In the genomic region with DNA sequence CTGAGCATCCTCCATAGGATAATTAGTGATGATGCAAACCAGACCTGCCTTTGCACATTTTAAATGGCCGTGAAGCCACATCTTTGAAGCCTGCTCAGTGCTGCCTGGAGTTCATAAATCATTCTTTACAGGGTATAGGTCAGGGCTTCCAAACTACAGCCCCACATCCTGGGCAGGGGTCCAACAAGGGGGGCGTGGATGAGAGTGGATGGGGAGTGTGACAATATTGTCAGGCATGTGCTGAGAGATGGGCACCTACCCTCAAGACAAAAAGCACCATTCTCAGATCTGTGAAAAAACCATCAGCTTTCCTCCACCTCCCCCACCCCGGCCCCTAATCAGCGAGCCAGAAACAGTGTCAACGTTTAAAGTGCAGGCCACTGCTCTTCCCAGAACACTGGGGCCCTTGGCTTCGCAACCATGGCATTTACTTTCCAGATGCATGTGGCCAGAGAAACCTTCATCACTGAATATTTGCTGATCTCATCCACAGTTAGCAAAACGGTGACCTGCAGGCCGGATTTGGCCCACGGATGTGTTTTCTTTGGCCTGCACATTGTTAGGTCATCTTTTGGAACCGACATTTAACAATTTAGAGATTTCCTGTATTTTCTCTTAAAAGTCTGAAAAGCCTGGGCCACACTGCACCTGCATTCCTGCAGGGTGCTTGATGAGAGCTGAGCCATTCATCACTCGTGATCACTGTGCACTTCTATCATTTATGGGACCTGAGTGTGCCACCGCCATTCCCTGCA, we compare ENCODE assay signal across 12 cellular contexts.
DNase-seq lines count a peak whose midpoint lies in the region; ATAC-seq and TF ChIP-seq lines count a peak whose summit lies in the region.
"Had no signal": no experiment of that assay in that cellular context is flagged by ENCODE, and none has a peak within 500 bp of the region (broad histone marks: within the 10 kb centered on the region; RNA-seq: fewer than 3 reads in every experiment).

No MANE protein-coding gene starts in this region.

- no peak overlapping the region for H3K18ac ChIP-seq in mesendoderm (ENCODE audit: low read length)

- no peak for DNase-seq in activated CD4-positive, alpha-beta T cell treated with anti-CD3 and anti-CD28 coated beads for 36 hours
- DNase-seq in activated CD4-positive, alpha-beta T cell treated with anti-CD3 and anti-CD28 coated beads for 4 hours = no peak
- peak; percentile 86 for DNase-seq in astrocyte of the cerebellum (ENCODE audit: low read depth)
- peak; percentile 40 for DNase-seq in hepatic stellate cell (ENCODE audit: low spot score)
- no peak for DNase-seq in stimulated activated naive B cell treated with anti-CD40 and anti-IgM and Interleukin-4, amounts not matched to agents 10 μg/mL and 1 μg/mL and 100 μg/mL, for 72 hours
- no peak for DNase-seq in mesendoderm
- DNase-seq in NCI-H2227 (lab: John Stamatoyannopoulos, UW; ENCODE audit: unreplicated experiment) = no peak
- DNase-seq: activated naive CD4-positive, alpha-beta T cell treated with anti-CD3 and anti-CD28 coated beads for 36 hours; stimulated activated CD4-positive, alpha-beta T cell treated with anti-CD3 and anti-CD28 coated beads, Interleukin-4, amount 100 ng/mL, for 4 hours; upper lobe of left lung had no signal

- H3K4me3 Mint-ChIP-seq in activated CD4-positive, alpha-beta T cell treated with anti-CD3 and anti-CD28 coated beads for 36 hours = no peak overlapping the region
- no peak overlapping the region for H3K4me3 Mint-ChIP-seq in stimulated activated naive B cell treated with anti-CD40 and anti-IgM and Interleukin-4, amounts not matched to agents 10 μg/mL and 1 μg/mL and 100 μg/mL, for 72 hours
- H3K4me3 Mint-ChIP-seq: activated naive CD4-positive, alpha-beta T cell treated with anti-CD3 and anti-CD28 coated beads for 36 hours had no signal

- no peak overlapping the region for H2AK5ac ChIP-seq in mesendoderm (ENCODE audit: low read length)

- intact Hi-C loops in activated CD4-positive, alpha-beta T cell treated with anti-CD3 and anti-CD28 coated beads for 36 hours (cut with DNase I, micrococcal nuclease) = no loop called here

- H3K4me1 Mint-ChIP-seq in activated CD4-positive, alpha-beta T cell treated with anti-CD3 and anti-CD28 coated beads for 36 hours = peaks cover 69% of the 10 kb centered on the region
- H3K4me1 Mint-ChIP-seq in stimulated activated naive B cell treated with anti-CD40 and anti-IgM and Interleukin-4, amounts not matched to agents 10 μg/mL and 1 μg/mL and 100 μg/mL, for 72 hours = peaks cover 42 to 72% of the 10 kb centered on the region in 2 donors

- POLR2A ChIA-PET in activated CD4-positive, alpha-beta T cell treated with anti-CD3 and anti-CD28 coated beads for 36 hours (lab: Charles Lee) = no interaction called here

- H3K27ac Mint-ChIP-seq in activated CD4-positive, alpha-beta T cell treated with anti-CD3 and anti-CD28 coated beads for 36 hours = peak overlapping the region; percentile 6
- H3K27ac Mint-ChIP-seq in stimulated activated naive B cell treated with anti-CD40 and anti-IgM and Interleukin-4, amounts not matched to agents 10 μg/mL and 1 μg/mL and 100 μg/mL, for 72 hours = peak overlapping the region; percentile 47
- H3K27ac Mint-ChIP-seq: activated naive CD4-positive, alpha-beta T cell treated with anti-CD3 and anti-CD28 coated beads for 36 hours had no signal

- H3K4me3 ChIP-seq in astrocyte of the cerebellum (ENCODE audit: low read depth, low read length) = no peak overlapping the region
- no peak overlapping the region for H3K4me3 ChIP-seq in mesendoderm (ENCODE audit: low read length)
- H3K4me3 ChIP-seq: gastrocnemius medialis, upper lobe of left lung had no signal

- H3K27me3 ChIP-seq in mesendoderm (ENCODE audit: insufficient read depth, low read length, poor library complexity) = no peaks in the 10 kb centered on the region
- H3K27me3 ChIP-seq: gastrocnemius medialis, upper lobe of left lung had no signal

- H3K23ac ChIP-seq in mesendoderm (ENCODE audit: low read length) = no peak overlapping the region

- H3K56ac ChIP-seq in mesendoderm (ENCODE audit: low read length) = no peak overlapping the region

- WGBS in mesendoderm (ENCODE audit: extremely low coverage, insufficient coverage, low lambda C conversion rate) = no CpG with 5 or more reads among the region's 12 CpGs

- H3K27me3 Mint-ChIP-seq in activated CD4-positive, alpha-beta T cell treated with anti-CD3 and anti-CD28 coated beads for 36 hours = no peaks in the 10 kb centered on the region
- H3K27me3 Mint-ChIP-seq in stimulated activated naive B cell treated with anti-CD40 and anti-IgM and Interleukin-4, amounts not matched to agents 10 μg/mL and 1 μg/mL and 100 μg/mL, for 72 hours = no peaks in the 10 kb centered on the region

- no peak overlapping the region for H3K27ac ChIP-seq in mesendoderm (ENCODE audit: low read depth, low read length)
- H3K27ac ChIP-seq: gastrocnemius medialis, upper lobe of left lung had no signal

- ATAC-seq in activated CD4-positive, alpha-beta T cell treated with anti-CD3 and anti-CD28 coated beads for 36 hours = no peak
- ATAC-seq in stimulated activated naive B cell treated with anti-CD40 and anti-IgM and Interleukin-4, amounts not matched to agents 10 μg/mL and 1 μg/mL and 100 μg/mL, for 72 hours (replicated peaks) = no peak
- no peak for ATAC-seq in GM21381 (IDR thresholded peaks at IDR 0.05; ENCODE audit: unreplicated experiment)
- ATAC-seq: gastrocnemius medialis had no signal

- TF ChIP-seq CTCF in astrocyte of the cerebellum (IDR thresholded peaks at IDR 0.05; ENCODE audit: low read depth, low read length, missing control alignments) = no peak

- H3K36me3 ChIP-seq in mesendoderm (ENCODE audit: control insufficient read depth, insufficient read depth, low read length) = no peaks in the 10 kb centered on the region
- H3K36me3 ChIP-seq: gastrocnemius medialis had no signal

- in situ Hi-C loops in astrocyte of the cerebellum (cut with HindIII; ENCODE audit: low sequenced_read_pairs) = no loop called here

- H3K9ac ChIP-seq in mesendoderm (ENCODE audit: low read length) = no peak overlapping the region

- no peak overlapping the region for H3K4me2 ChIP-seq in mesendoderm (ENCODE audit: low read length)

- peaks cover 44% of the 10 kb centered on the region for H3K36me3 Mint-ChIP-seq in activated CD4-positive, alpha-beta T cell treated with anti-CD3 and anti-CD28 coated beads for 36 hours (ENCODE audit: low read depth)
- peaks cover 44 to 56% of the 10 kb centered on the region in 2 donors for H3K36me3 Mint-ChIP-seq in stimulated activated naive B cell treated with anti-CD40 and anti-IgM and Interleukin-4, amounts not matched to agents 10 μg/mL and 1 μg/mL and 100 μg/mL, for 72 hours

- no peaks in the 10 kb centered on the region for H3K4me1 ChIP-seq in mesendoderm (ENCODE audit: control insufficient read depth, low read depth, low read length)

- no peaks in the 10 kb centered on the region for H3K79me1 ChIP-seq in mesendoderm (ENCODE audit: low read length)

- CTCF ChIA-PET in activated CD4-positive, alpha-beta T cell treated with anti-CD3 and anti-CD28 coated beads for 36 hours (lab: Charles Lee) = interaction anchor here (0.9 to 5.1 kb wide), 8 partner anchors 7 to 104 kb away, joined by 3 to 29 read pairs (median 3); no protein-coding TSS in a partner anchor

- H3K79me2 ChIP-seq in mesendoderm (ENCODE audit: control insufficient read depth, insufficient read depth, low read length) = no peaks in the 10 kb centered on the region

- no peak overlapping the region for H4K8ac ChIP-seq in mesendoderm (ENCODE audit: low read depth, low read length)

- no peak overlapping the region for H2BK120ac ChIP-seq in mesendoderm (ENCODE audit: low read depth, low read length)

- H3K9me3 Mint-ChIP-seq in activated CD4-positive, alpha-beta T cell treated with anti-CD3 and anti-CD28 coated beads for 36 hours (ENCODE audit: low read depth) = no peaks in the 10 kb centered on the region
- no peaks in the 10 kb centered on the region for H3K9me3 Mint-ChIP-seq in stimulated activated naive B cell treated with anti-CD40 and anti-IgM and Interleukin-4, amounts not matched to agents 10 μg/mL and 1 μg/mL and 100 μg/mL, for 72 hours
- H3K9me3 Mint-ChIP-seq: activated naive CD4-positive, alpha-beta T cell treated with anti-CD3 and anti-CD28 coated beads for 36 hours had no signal

- H2BK5ac ChIP-seq in mesendoderm (ENCODE audit: low read length) = no peak overlapping the region

- H2BK15ac ChIP-seq in mesendoderm (replicated peaks; ENCODE audit: low read depth) = no peak overlapping the region

- H3K4ac ChIP-seq in mesendoderm (ENCODE audit: low read depth, low read length) = no peak overlapping the region

- H4K5ac ChIP-seq in mesendoderm (ENCODE audit: low read length) = no peak overlapping the region

Comparison
In these comparisons a context has a peak if more than half of its experiments do, and no peak if none do; other contexts are left out.
1. DNase-seq: peak in astrocyte of the cerebellum (single experiment) and hepatic stellate cell (single experiment); none in activated CD4-positive, alpha-beta T cell treated with anti-CD3 and anti-CD28 coated beads for 36 hours (single experiment), activated CD4-positive, alpha-beta T cell treated with anti-CD3 and anti-CD28 coated beads for 4 hours (0 of 2), stimulated activated naive B cell treated with anti-CD40 and anti-IgM and Interleukin-4, amounts not matched to agents 10 μg/mL and 1 μg/mL and 100 μg/mL, for 72 hours (single experiment), mesendoderm (single experiment) and NCI-H2227 (single experiment).